ENCODE assay signal across 26 cellular contexts in genomic region chr11:92504004-92504403, GRCh38.
DNase-seq lines count a peak whose midpoint lies in the region; ATAC-seq and TF ChIP-seq lines count a peak whose summit lies in the region.
"Had no signal": no experiment of that assay in that cellular context is flagged by ENCODE, and none has a peak within 500 bp of the region (broad histone marks: within the 10 kb centered on the region; RNA-seq: fewer than 3 reads in every experiment).

No MANE protein-coding gene starts in this region.

- H2BK12ac ChIP-seq in H9 (ENCODE audit: insufficient read length, low read depth, low read length), result no peak overlapping the region

- H3K27ac ChIP-seq in H9 (ENCODE audit: insufficient read length, low read depth, low read length), result no peak overlapping the region
- H3K27ac ChIP-seq in body of pancreas, result peak overlapping the region; percentile 1 to 60 (median 35)
- H3K27ac ChIP-seq in PC-3 (ENCODE audit: low read length), result no peak overlapping the region
- H3K27ac ChIP-seq: BLaER1 had no signal

- H3K23me2 ChIP-seq in H9 (ENCODE audit: insufficient read length, low read depth, low read length, poor library complexity, severe bottlenecking), result no peaks in the 10 kb centered on the region

- H3K14ac ChIP-seq in H9 (ENCODE audit: insufficient read depth, low read length), result no peak overlapping the region

- no peak overlapping the region for H4K5ac ChIP-seq in H9 (ENCODE audit: insufficient read length, low read depth, low read length)

- no peak overlapping the region for H2AK5ac ChIP-seq in H9 (ENCODE audit: insufficient read length, low read length)

- peak overlapping the region; percentile 26 for H2BK20ac ChIP-seq in H9 (ENCODE audit: low read depth, low read length, poor library complexity, severe bottlenecking)

- no peak overlapping the region for H3K4ac ChIP-seq in H9 (ENCODE audit: low read depth, low read length)

- DNase-seq in H9 (no peak), RPMI7951 (ENCODE audit: low read depth) (peak; percentile 15), body of pancreas (no peak), progenitor cell of endocrine pancreas (ENCODE audit: low spot score, unreplicated experiment) (no peak), NAMALWA (ENCODE audit: low spot score) (no peak), PC-3 (no peak)
- no peak for DNase-seq in activated T-cell treated with anti-CD3 and anti-CD28 coated beads, Interleukin-2, amount 50 U/mL, for 24 hours
- DNase-seq: 8988T; ACHN; BE2C; C1 segment of cervical spinal cord; CD4-positive, alpha-beta memory T cell; CD4-positive, CD25-positive, alpha-beta regulatory T cell; CD8-positive, alpha-beta memory T cell; COR-L47; DMS 273 treated with DMSO at 0.1 percent for 48 hours; DMS153; DMS53; DMS79; DND-41; EL; GDM1 had no signal

- H3K9me3 ChIP-seq in H9 (ENCODE audit: control insufficient read depth, low read depth, low read length), result no peaks in the 10 kb centered on the region
- H3K9me3 ChIP-seq in body of pancreas, result no peaks in the 10 kb centered on the region
- H3K9me3 ChIP-seq in PC-3 (ENCODE audit: low read length), result no peaks in the 10 kb centered on the region; the same call in 1 of the 2 replicates
- H3K9me3 ChIP-seq: BE2C, BLaER1 had no signal

- POLR2A ChIA-PET in PC-3 (lab: Charles Lee; ENCODE audit: unreplicated experiment), result no interaction called here

- H3K4me1 Mint-ChIP-seq in H9 (peaks cover 27 to 36% of the 10 kb centered on the region in 2 experiments), progenitor cell of endocrine pancreas (ENCODE audit: low read depth) (peaks cover 23% of the 10 kb centered on the region)
- H3K4me1 Mint-ChIP-seq in activated T-cell treated with anti-CD3 and anti-CD28 coated beads, Interleukin-2, amount 50 U/mL, for 24 hours (ENCODE audit: low read depth), result no peaks in the 10 kb centered on the region
- H3K4me1 Mint-ChIP-seq: CD14-positive monocyte; CD4-positive, alpha-beta memory T cell; CD4-positive, CD25-positive, alpha-beta regulatory T cell; CD8-positive, alpha-beta memory T cell had no signal

- H3K36me3 Mint-ChIP-seq in H9 (ENCODE audit: insufficient read depth in 1 of 3, low read depth in 3 of 3) (0 out of 7 replicates have a peak, but pooled peaks cover 0 to 2% (median 0%) of the 10 kb centered on the region in 3 experiments), progenitor cell of endocrine pancreas (ENCODE audit: insufficient read depth) (no peaks in the 10 kb centered on the region)
- H3K36me3 Mint-ChIP-seq in activated T-cell treated with anti-CD3 and anti-CD28 coated beads, Interleukin-2, amount 50 U/mL, for 24 hours (ENCODE audit: low read depth), result no peaks in the 10 kb centered on the region
- H3K36me3 Mint-ChIP-seq: CD14-positive monocyte; CD4-positive, alpha-beta memory T cell; CD4-positive, CD25-positive, alpha-beta regulatory T cell; CD8-positive, alpha-beta memory T cell had no signal

- H3K27ac Mint-ChIP-seq in H9, result no peak overlapping the region
- peak overlapping the region; percentile 85 for H3K27ac Mint-ChIP-seq in progenitor cell of endocrine pancreas
- no peak overlapping the region for H3K27ac Mint-ChIP-seq in activated T-cell treated with anti-CD3 and anti-CD28 coated beads, Interleukin-2, amount 50 U/mL, for 24 hours
- H3K27ac Mint-ChIP-seq: CD14-positive monocyte; CD4-positive, alpha-beta memory T cell; CD4-positive, CD25-positive, alpha-beta regulatory T cell; CD8-positive, alpha-beta memory T cell had no signal

- BruUV-seq in PC-3 (replicated peaks; lab: Mats Ljungman, UMichigan), result no TSS peak

- no peak overlapping the region for H3K56ac ChIP-seq in H9 (ENCODE audit: insufficient read length, low read depth, low read length)

- ATAC-seq in body of pancreas (peak; percentile 20), esophagus mucosa (no peak), PC-3 (no peak)
- ATAC-seq: GM12878 had no signal

- no peak overlapping the region for H2BK5ac ChIP-seq in H9 (ENCODE audit: insufficient read length, low read length)

- no peaks in the 10 kb centered on the region for H3K9me3 Mint-ChIP-seq in H9
- H3K9me3 Mint-ChIP-seq in progenitor cell of endocrine pancreas (ENCODE audit: low read depth), result no peaks in the 10 kb centered on the region
- H3K9me3 Mint-ChIP-seq in activated T-cell treated with anti-CD3 and anti-CD28 coated beads, Interleukin-2, amount 50 U/mL, for 24 hours, result no peaks in the 10 kb centered on the region

- H3K36me3 ChIP-seq in body of pancreas (replicated peaks in 1 of 2; ENCODE audit: insufficient read depth in 1 of 2, low read depth in 2 of 2), result no peaks in the 10 kb centered on the region
- no peaks in the 10 kb centered on the region for H3K36me3 ChIP-seq in PC-3 (ENCODE audit: low read depth, low read length)
- H3K36me3 ChIP-seq: BE2C, BLaER1 had no signal

- H3K79me2 ChIP-seq in H9 (ENCODE audit: insufficient read depth, low read length) (no peaks in the 10 kb centered on the region), PC-3 (ENCODE audit: low read length) (no peaks in the 10 kb centered on the region)

- peaks cover 6% of the 10 kb centered on the region for H3K4me1 ChIP-seq in H9 (ENCODE audit: insufficient read depth, low read length)
- peaks cover 23% of the 10 kb centered on the region for H3K4me1 ChIP-seq in body of pancreas
- H3K4me1 ChIP-seq in PC-3 (ENCODE audit: insufficient read depth, low read length), result no peaks in the 10 kb centered on the region
- H3K4me1 ChIP-seq: BE2C, BLaER1 had no signal

- H3K4me3 Mint-ChIP-seq in H9 (no peak overlapping the region), progenitor cell of endocrine pancreas (ENCODE audit: low read depth) (no peak overlapping the region)
- no peak overlapping the region for H3K4me3 Mint-ChIP-seq in activated T-cell treated with anti-CD3 and anti-CD28 coated beads, Interleukin-2, amount 50 U/mL, for 24 hours
- H3K4me3 Mint-ChIP-seq: CD14-positive monocyte; CD4-positive, alpha-beta memory T cell; CD4-positive, CD25-positive, alpha-beta regulatory T cell; CD8-positive, alpha-beta memory T cell had no signal

- no peaks in the 10 kb centered on the region for H3K27me3 Mint-ChIP-seq in H9 (ENCODE audit: low read depth)
- no peaks in the 10 kb centered on the region for H3K27me3 Mint-ChIP-seq in progenitor cell of endocrine pancreas
- H3K27me3 Mint-ChIP-seq in activated T-cell treated with anti-CD3 and anti-CD28 coated beads, Interleukin-2, amount 50 U/mL, for 24 hours, result no peaks in the 10 kb centered on the region
- H3K27me3 Mint-ChIP-seq: CD4-positive, CD25-positive, alpha-beta regulatory T cell; CD8-positive, alpha-beta memory T cell had no signal

- H2BK15ac ChIP-seq in H9 (ENCODE audit: low read depth, low read length), result no peak overlapping the region

- H3F3A ChIP-seq in PC-3 (ENCODE audit: low read length, unreplicated experiment), result no peaks in the 10 kb centered on the region

- H3K4me3 ChIP-seq in body of pancreas (no peak overlapping the region), PC-3 (ENCODE audit: low read length) (no peak overlapping the region)
- H3K4me3 ChIP-seq: BLaER1, GM12878 had no signal

- H4K8ac ChIP-seq in H9 (replicated peaks; ENCODE audit: insufficient read length, low read depth, low read length), result no peak overlapping the region

- H3K9ac ChIP-seq in H9 (ENCODE audit: extremely low read depth, insufficient read length, low read length) (no peak overlapping the region), PC-3 (ENCODE audit: low read length) (no peak overlapping the region)
- H3K9ac ChIP-seq: BLaER1 had no signal

- TF ChIP-seq CTCF in H9 (conservative IDR thresholded peaks at IDR 0.05), result no peak
- TF ChIP-seq CTCF in body of pancreas (IDR thresholded peaks at IDR 0.05), result no peak
- no peak for TF ChIP-seq CTCF in progenitor cell of endocrine pancreas (IDR thresholded peaks at IDR 0.05; ENCODE audit: unreplicated experiment)
- no peak for TF ChIP-seq CTCF in PC-3 (conservative IDR thresholded peaks at IDR 0.05; ENCODE audit: low read depth, low read length)

- H3K23ac ChIP-seq in H9 (ENCODE audit: insufficient read length, low read depth, low read length), result no peak overlapping the region

- no peak overlapping the region for H3K18ac ChIP-seq in H9 (ENCODE audit: insufficient read length, low read depth, low read length)

- intact Hi-C loops in body of pancreas (cut with DNase I) (no loop called here), PC-3 (cut with micrococcal nuclease) (no loop called here)

- H4K20me1 ChIP-seq in H9 (ENCODE audit: control insufficient read depth, insufficient read depth, insufficient read length) (no peaks in the 10 kb centered on the region), PC-3 (ENCODE audit: low read length) (no peaks in the 10 kb centered on the region)
- H4K20me1 ChIP-seq: BLaER1 had no signal

- H4K91ac ChIP-seq in H9 (ENCODE audit: insufficient read length, low read depth, low read length), result no peak overlapping the region

- H3K27me3 ChIP-seq in H9 (ENCODE audit: insufficient read depth, low read length), result no peaks in the 10 kb centered on the region
- H3K27me3 ChIP-seq in body of pancreas, result no peaks in the 10 kb centered on the region
- no peaks in the 10 kb centered on the region for H3K27me3 ChIP-seq in PC-3 (ENCODE audit: low read length)
- H3K27me3 ChIP-seq: BE2C, BLaER1 had no signal

- TF ChIP-seq POLR2A in body of pancreas (IDR thresholded peaks at IDR 0.05), result no peak

- H3K4me2 ChIP-seq in H9 (ENCODE audit: insufficient read depth, insufficient read length, low read length) (no peak overlapping the region), PC-3 (ENCODE audit: low read length) (no peak overlapping the region)
- H3K4me2 ChIP-seq: BLaER1 had no signal

- CTCF ChIA-PET in PC-3 (lab: Charles Lee), result no interaction called here

- no peaks in the 10 kb centered on the region for H3K79me1 ChIP-seq in H9 (ENCODE audit: insufficient read depth, low read depth, low read length, poor library complexity, severe bottlenecking)

- no peak overlapping the region for H3T11ph ChIP-seq in H9 (ENCODE audit: low read length)

- H2BK120ac ChIP-seq in H9 (ENCODE audit: low read depth, low read length, poor library complexity, severe bottlenecking), result no peak overlapping the region

- no peak overlapping the region for H2AFZ ChIP-seq in H9 (ENCODE audit: low read length)
- no peak overlapping the region for H2AFZ ChIP-seq in PC-3 (ENCODE audit: low read length)

- no peaks in the 10 kb centered on the region for H3K9me2 ChIP-seq in PC-3 (replicated peaks; ENCODE audit: low read length)

Comparison
In these comparisons a context has a peak if more than half of its experiments do, and no peak if none do; other contexts are left out.
1. H3K27ac ChIP-seq: peak in body of pancreas (4 of 4); none in H9 (single experiment) and PC-3 (single experiment).